In the genomic region with DNA sequence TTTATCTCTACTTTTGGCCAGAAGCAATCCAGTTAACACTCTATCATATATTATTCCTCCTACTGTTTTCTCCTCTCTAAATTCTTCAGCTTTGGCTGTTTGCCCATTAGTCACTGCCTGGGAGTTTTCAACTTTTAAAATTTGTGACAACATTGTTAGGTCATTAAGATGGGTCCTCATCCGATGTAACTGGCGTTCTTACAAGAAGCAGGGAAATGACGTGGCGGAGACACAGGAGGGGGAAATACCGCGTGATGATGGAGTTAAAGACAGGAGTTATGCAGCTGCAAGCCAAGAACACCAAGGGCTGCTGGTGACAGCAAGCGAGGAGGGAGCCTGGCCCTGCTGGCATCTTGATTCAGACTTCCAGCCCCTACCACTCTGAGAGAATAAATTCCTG, we compare ENCODE assay signal across 12 cellular contexts. TPM values are rescaled to one million over a fixed set of nuclear protein-coding genes. Genes with fewer than 3 reads are reported as not detected.
A peak's percentile ranks its signal among the peaks of the same experiment; 100 is the strongest.
DNase-seq lines count a peak whose midpoint lies in the region; ATAC-seq and TF ChIP-seq lines count a peak whose summit lies in the region.
"Had no signal": no experiment of that assay in that cellular context is flagged by ENCODE, and none has a peak within 500 bp of the region (broad histone marks: within the 10 kb centered on the region; RNA-seq: fewer than 3 reads in every experiment).

No MANE protein-coding gene starts in this region.

- TF ChIP-seq CTCF in GM10248 (IDR thresholded peaks at IDR 0.05; ENCODE audit: control extremely low read depth, extremely low read depth, low read depth, missing control alignments) (no peak), psoas muscle (IDR thresholded peaks at IDR 0.05) (no peak)

- no peaks in the 10 kb centered on the region for H3K27me3 ChIP-seq in psoas muscle (ENCODE audit: insufficient read depth in 3 of 3, low read length in 2 of 3)

- no peaks in the 10 kb centered on the region for H3K4me1 ChIP-seq in psoas muscle

- ATAC-seq in GM19455 (IDR thresholded peaks at IDR 0.05; ENCODE audit: unreplicated experiment) = peak; percentile 41
- peak; percentile 33 for ATAC-seq in HG03066 (IDR thresholded peaks at IDR 0.05; ENCODE audit: low read depth, unreplicated experiment)
- ATAC-seq in psoas muscle = no peak

- POLR2A ChIA-PET in GM10248 (lab: Yijun Ruan, JAX) = no interaction called here
- POLR2A ChIA-PET in activated CD4-positive, alpha-beta memory T cell treated with anti-CD3 and anti-CD28 coated beads, Interleukin-2, amount 10 ng/mL, durations not matched to agents 7 days and 5 days (lab: Charles Lee) = no interaction called here

- no peaks in the 10 kb centered on the region for H3K9me3 Mint-ChIP-seq in activated CD4-positive, alpha-beta memory T cell treated with anti-CD3 and anti-CD28 coated beads, Interleukin-2, amount 10 ng/mL, durations not matched to agents 7 days and 5 days

- DNase-seq in GM10248 (ENCODE audit: extremely low spot score) (peak; percentile 40), retina (no peak), psoas muscle (no peak), ecto neural progenitor cell (ENCODE audit: low spot score) (no peak)
- DNase-seq in activated CD4-positive, alpha-beta memory T cell treated with anti-CD3 and anti-CD28 coated beads, Interleukin-2, amount 10 ng/mL, durations not matched to agents 7 days and 5 days = no peak
- DNase-seq in activated CD4-positive, alpha-beta T cell treated with anti-CD3 and anti-CD28 coated beads for 4 hours = no peak
- DNase-seq: aorta, DMS53, NCI-H345 had no signal

- peaks cover 11% of the 10 kb centered on the region for H3K4me1 Mint-ChIP-seq in activated CD4-positive, alpha-beta memory T cell treated with anti-CD3 and anti-CD28 coated beads, Interleukin-2, amount 10 ng/mL, durations not matched to agents 7 days and 5 days

- WGBS in psoas muscle, 3 donors = 62 to 72% (median 71%) methylated on average over 7 of the region's 7 CpGs

- no peaks in the 10 kb centered on the region for H3K36me3 ChIP-seq in psoas muscle (ENCODE audit: insufficient read depth in 1 of 2, low read depth in 1 of 2)

- no peak overlapping the region for H3K4me3 ChIP-seq in psoas muscle

- CTCF ChIA-PET in GM10248 (lab: Yijun Ruan, JAX) = interaction anchor here (1.0 kb wide), 1 partner anchor 69 kb away, joined by 3 read pairs; no protein-coding TSS in a partner anchor
- CTCF ChIA-PET in activated CD4-positive, alpha-beta memory T cell treated with anti-CD3 and anti-CD28 coated beads, Interleukin-2, amount 10 ng/mL, durations not matched to agents 7 days and 5 days (lab: Charles Lee) = no interaction called here

- H3K27ac ChIP-seq in psoas muscle = no peak overlapping the region

- H3K4me3 Mint-ChIP-seq in activated CD4-positive, alpha-beta memory T cell treated with anti-CD3 and anti-CD28 coated beads, Interleukin-2, amount 10 ng/mL, durations not matched to agents 7 days and 5 days = no peak overlapping the region

- peak overlapping the region; percentile 53 for H3K27ac Mint-ChIP-seq in activated CD4-positive, alpha-beta memory T cell treated with anti-CD3 and anti-CD28 coated beads, Interleukin-2, amount 10 ng/mL, durations not matched to agents 7 days and 5 days

- no peaks in the 10 kb centered on the region for H3K36me3 Mint-ChIP-seq in activated CD4-positive, alpha-beta memory T cell treated with anti-CD3 and anti-CD28 coated beads, Interleukin-2, amount 10 ng/mL, durations not matched to agents 7 days and 5 days (ENCODE audit: low read depth)

- no peaks in the 10 kb centered on the region for H3K9me3 ChIP-seq in psoas muscle

- no peaks in the 10 kb centered on the region for H3K27me3 Mint-ChIP-seq in activated CD4-positive, alpha-beta memory T cell treated with anti-CD3 and anti-CD28 coated beads, Interleukin-2, amount 10 ng/mL, durations not matched to agents 7 days and 5 days

- intact Hi-C loops in psoas muscle (cut with DNase I) = loop anchor here in 1 of 2 donors (5.0 kb wide), 1 partner anchor 289 kb away; no protein-coding TSS in a partner anchor

RNA-seq across cellular contexts. Expression of a gene that starts 34.8 kb away (rescaled TPM):
- total RNA-seq in activated CD4-positive, alpha-beta memory T cell treated with anti-CD3 and anti-CD28 coated beads, Interleukin-2, amount 10 ng/mL, durations not matched to agents 7 days and 5 days = not detected
- total RNA-seq in psoas muscle = not detected
- not detected for polyA plus RNA-seq in psoas muscle
- total RNA-seq: aorta, glomerular endothelial cell had no signal
- polyA plus RNA-seq: aorta had no signal

RNA-seq across cellular contexts. Expression of a gene that starts 59.9 kb away (rescaled TPM):
- total RNA-seq in activated CD4-positive, alpha-beta memory T cell treated with anti-CD3 and anti-CD28 coated beads, Interleukin-2, amount 10 ng/mL, durations not matched to agents 7 days and 5 days = not detected
- not detected for total RNA-seq in psoas muscle
- polyA plus RNA-seq in psoas muscle = not detected
- total RNA-seq: aorta, glomerular endothelial cell had no signal
- polyA plus RNA-seq: aorta had no signal

Comparison
In these comparisons a context has a peak if more than half of its experiments do, and no peak if none do; other contexts are left out.
1. ATAC-seq: peak in GM19455 (single experiment) and HG03066 (single experiment); none in psoas muscle (0 of 4).